8 cellular contexts compared by ENCODE assay signal in the genomic region with DNA sequence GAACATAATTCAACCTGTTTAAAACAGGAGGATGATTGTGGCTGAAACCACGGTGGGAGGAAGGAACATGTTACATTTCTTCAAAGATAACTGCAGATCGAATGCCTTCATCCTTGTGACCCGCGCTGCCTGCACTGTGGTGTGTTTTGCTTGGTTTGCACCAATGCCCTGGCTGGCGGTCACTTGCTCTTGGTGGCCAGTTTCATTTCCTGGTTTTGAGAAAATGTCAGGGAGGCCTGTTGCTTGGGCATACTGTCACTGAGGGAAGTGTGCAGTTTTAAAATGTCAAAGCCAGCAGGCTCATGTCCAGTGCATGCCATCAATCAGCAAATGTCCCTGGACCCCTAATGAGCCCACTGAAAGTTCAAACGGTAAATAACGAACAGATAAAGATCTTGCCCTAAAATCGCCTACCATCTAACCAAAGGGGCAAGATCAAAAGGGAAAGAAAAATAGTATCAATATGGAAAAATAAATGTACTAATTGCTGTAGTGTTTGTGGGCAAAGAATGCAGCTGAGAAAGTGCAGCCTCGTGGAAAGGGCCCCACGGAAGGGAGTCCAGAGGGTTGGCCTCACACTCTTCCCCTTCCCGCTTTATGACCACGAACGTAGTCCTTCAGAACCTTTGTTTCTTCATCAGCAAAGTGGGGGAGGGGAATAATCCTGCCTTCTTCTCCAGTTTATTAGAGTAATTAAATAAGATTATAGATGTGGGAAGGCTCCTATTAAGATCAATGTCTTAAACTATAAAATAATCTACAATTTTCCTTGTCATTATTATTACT. TPM values are rescaled to one million over a fixed set of nuclear protein-coding genes. Genes with fewer than 3 reads are reported as not detected.
DNase-seq lines count a peak whose midpoint lies in the region; ATAC-seq and TF ChIP-seq lines count a peak whose summit lies in the region.

No MANE protein-coding gene starts in this region.

- H3K9ac ChIP-seq in HUES64 (ENCODE audit: low read depth, low read length), result peak overlapping the region; percentile 30; the same call in 1 of the 2 replicates

- H3K4me3 ChIP-seq in HUES64 (ENCODE audit: low read length), result no peak overlapping the region
- H3K4me3 ChIP-seq in gastroesophageal sphincter, result no peak overlapping the region
- no peak overlapping the region for H3K4me3 ChIP-seq in thyroid gland (replicated peaks in 1 of 3)

- peak; percentile 57 for ATAC-seq in gastroesophageal sphincter

- WGBS in HUES64, result 70% methylated on average over 9 of the region's 13 CpGs
- WGBS in gastroesophageal sphincter (ENCODE audit: low coverage in 1 of 2), 2 donors, result 63 to 75% methylated on average over 8 to 13 of the region's 13 CpGs
- 81 to 82% methylated on average over 13 of the region's 13 CpGs for WGBS in thyroid gland, 2 donors

- H3K27ac ChIP-seq in HUES64 (ENCODE audit: low read depth, low read length) (no peak overlapping the region), gastroesophageal sphincter (peak overlapping the region in 1 of 4 donors; percentile 17), thyroid gland (no peak overlapping the region), RWPE1 (no peak overlapping the region)

- no peak for TF ChIP-seq EP300 in gastroesophageal sphincter (IDR thresholded peaks at IDR 0.05)

- H3K4me1 ChIP-seq in HUES64 (ENCODE audit: insufficient read depth, low read length) (peaks cover 48% of the 10 kb centered on the region), gastroesophageal sphincter (peaks cover 0 to 18% (median 0%) of the 10 kb centered on the region in 3 donors), thyroid gland (peaks cover 0 to 4% of the 10 kb centered on the region in 2 donors)

- DNase-seq in stimulated activated CD4-positive, alpha-beta T cell treated with anti-CD3 and anti-CD28 coated beads, Interleukin-15, amount 100 ng/mL, for 24 hours, result peak; percentile 54
- DNase-seq in stimulated activated CD4-positive, alpha-beta T cell treated with anti-CD3 and anti-CD28 coated beads, Interleukin-1b, Interleukin-23, amount 100 ng/mL, for 48 hours, result no peak
- DNase-seq in ureter (ENCODE audit: low spot score) (peak; percentile 53), thyroid gland (no peak), NCI-H82 (lab: John Stamatoyannopoulos, UW) (no peak), RWPE1 (ENCODE audit: low spot score) (no peak)

- intact Hi-C loops in thyroid gland (cut with DNase I), result no loop called here

- H3K27me3 ChIP-seq in HUES64 (ENCODE audit: insufficient read depth, low read length) (peaks cover 11% of the 10 kb centered on the region), gastroesophageal sphincter (no peaks in the 10 kb centered on the region), thyroid gland (no peaks in the 10 kb centered on the region)

- TF ChIP-seq POLR2A in gastroesophageal sphincter (IDR thresholded peaks at IDR 0.05), result no peak
- no peak for TF ChIP-seq POLR2A in thyroid gland (IDR thresholded peaks at IDR 0.05)

- POLR2A ChIA-PET in RWPE1 (lab: Yijun Ruan, JAX; ENCODE audit: low non-redundant PET), result no interaction called here

- H3K9me3 ChIP-seq in HUES64 (ENCODE audit: insufficient read depth, low read depth, low read length) (no peaks in the 10 kb centered on the region), gastroesophageal sphincter (no peaks in the 10 kb centered on the region), thyroid gland (no peaks in the 10 kb centered on the region)

- no peak for TF ChIP-seq CTCF in gastroesophageal sphincter (IDR thresholded peaks at IDR 0.05)
- no peak for TF ChIP-seq CTCF in thyroid gland (IDR thresholded peaks at IDR 0.05)
- TF ChIP-seq CTCF in RWPE1 (conservative IDR thresholded peaks at IDR 0.05; ENCODE audit: low read depth), result no peak

- CTCF ChIA-PET in RWPE1 (lab: Yijun Ruan, JAX), result interaction anchor here (0.6 to 0.7 kb wide), 2 partner anchors 96 to 859 kb away, joined by 3 to 6 read pairs; no protein-coding TSS in a partner anchor

- H3K36me3 ChIP-seq in HUES64 (ENCODE audit: insufficient read depth, low read length) (no peaks in the 10 kb centered on the region), gastroesophageal sphincter (no peaks in the 10 kb centered on the region), thyroid gland (no peaks in the 10 kb centered on the region)

RNA-seq across cellular contexts. Expression of a gene that starts 40.8 kb away (rescaled TPM):
- polyA plus RNA-seq in HUES64 (2013, experiment 1 of 2), result 1.1 TPM
- polyA plus RNA-seq in HUES64 (2013, experiment 2 of 2), result 1.8 TPM
- 10 to 100 TPM; 13.8 to 21.6 (median 17.9) TPM for total RNA-seq in gastroesophageal sphincter
- 19.1 TPM for total RNA-seq in ureter
- total RNA-seq in thyroid gland, result 10 to 100 TPM in 3 of 4 donors, 1 to 10 TPM in 1; 8.7 to 26.7 (median 19.9) TPM

Comparison
In these comparisons a context has a peak if more than half of its experiments do, and no peak if none do; other contexts are left out.
1. DNase-seq: peak in stimulated activated CD4-positive, alpha-beta T cell treated with anti-CD3 and anti-CD28 coated beads, Interleukin-15, amount 100 ng/mL, for 24 hours (single experiment) and ureter (single experiment); none in stimulated activated CD4-positive, alpha-beta T cell treated with anti-CD3 and anti-CD28 coated beads, Interleukin-1b, Interleukin-23, amount 100 ng/mL, for 48 hours (single experiment), thyroid gland (0 of 2), NCI-H82 (single experiment) and RWPE1 (single experiment).